Comparison of ENCODE assay signal across 1 cellular context in the genomic region with DNA sequence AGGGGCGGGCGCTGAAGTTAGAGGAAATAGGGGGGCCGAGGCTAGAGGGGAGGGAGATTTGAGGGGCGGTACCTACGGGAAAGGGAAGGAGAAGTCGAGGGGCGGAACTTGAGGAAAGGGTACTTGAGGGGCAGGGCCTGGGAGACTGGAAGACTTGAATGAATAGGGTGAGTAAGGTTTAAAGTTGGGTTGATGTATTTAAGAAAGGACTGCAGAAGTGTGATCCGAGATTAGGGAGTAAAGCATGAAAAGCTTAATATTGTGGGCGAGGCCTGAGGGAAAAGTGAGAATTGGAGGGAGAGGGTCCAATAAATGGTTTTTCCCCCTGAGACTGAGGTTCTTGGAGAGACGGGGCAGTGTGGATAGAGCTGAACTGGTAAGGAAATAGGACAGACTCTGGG.
TF ChIP-seq lines count a peak whose summit lies in the region.

No MANE protein-coding gene starts in this region.

TF ChIP-seq in H1, 55 proteins besides CTCF, POLR2A, EP300 and RAD21:
- no peak for TF ChIP-seq TEAD4 (IDR thresholded peaks at IDR 0.05; ENCODE audit: low read depth, low read length)
- TF ChIP-seq CHD2 (IDR thresholded peaks at IDR 0.05; ENCODE audit: low read length): 0 out of 2 replicates have a peak, but pooled peaks have one; percentile 15
